1 cellular context compared by ENCODE assay signal in genomic region chr1:213397638-213398037, GRCh38.
A peak's percentile ranks its signal among the peaks of the same experiment; 100 is the strongest.
TF ChIP-seq lines count a peak whose summit lies in the region.

No MANE protein-coding gene starts in this region.

TF ChIP-seq in HepG2, 621 proteins besides CTCF, POLR2A, EP300 and RAD21 (continued from another document):
- TF ChIP-seq RXRA (CRISPR knock-in tag; IDR thresholded peaks at IDR 0.05) (peak; percentile 63; the same call in 1 of the 2 replicates), KLF12 (CRISPR knock-in tag; IDR thresholded peaks at IDR 0.05; ENCODE audit: borderline replicate concordance) (no peak), ASH2L (IDR thresholded peaks at IDR 0.05; ENCODE audit: insufficient read length, low read depth, low read length) (peak; percentile 31), GFI1 (CRISPR knock-in tag; IDR thresholded peaks at IDR 0.05; ENCODE audit: borderline replicate concordance) (no peak), ZNF652 (CRISPR knock-in tag; IDR thresholded peaks at IDR 0.05; ENCODE audit: borderline replicate concordance, low read depth) (no peak), ZNF687 (CRISPR knock-in tag; IDR thresholded peaks at IDR 0.05) (no peak), ZSCAN29 (CRISPR knock-in tag; conservative IDR thresholded peaks at IDR 0.05) (no peak), TRIM22 (IDR thresholded peaks at IDR 0.05) (no peak), ZNF432 (CRISPR knock-in tag; IDR thresholded peaks at IDR 0.05; ENCODE audit: borderline replicate concordance) (no peak)
- TF ChIP-seq, protein P1, sequence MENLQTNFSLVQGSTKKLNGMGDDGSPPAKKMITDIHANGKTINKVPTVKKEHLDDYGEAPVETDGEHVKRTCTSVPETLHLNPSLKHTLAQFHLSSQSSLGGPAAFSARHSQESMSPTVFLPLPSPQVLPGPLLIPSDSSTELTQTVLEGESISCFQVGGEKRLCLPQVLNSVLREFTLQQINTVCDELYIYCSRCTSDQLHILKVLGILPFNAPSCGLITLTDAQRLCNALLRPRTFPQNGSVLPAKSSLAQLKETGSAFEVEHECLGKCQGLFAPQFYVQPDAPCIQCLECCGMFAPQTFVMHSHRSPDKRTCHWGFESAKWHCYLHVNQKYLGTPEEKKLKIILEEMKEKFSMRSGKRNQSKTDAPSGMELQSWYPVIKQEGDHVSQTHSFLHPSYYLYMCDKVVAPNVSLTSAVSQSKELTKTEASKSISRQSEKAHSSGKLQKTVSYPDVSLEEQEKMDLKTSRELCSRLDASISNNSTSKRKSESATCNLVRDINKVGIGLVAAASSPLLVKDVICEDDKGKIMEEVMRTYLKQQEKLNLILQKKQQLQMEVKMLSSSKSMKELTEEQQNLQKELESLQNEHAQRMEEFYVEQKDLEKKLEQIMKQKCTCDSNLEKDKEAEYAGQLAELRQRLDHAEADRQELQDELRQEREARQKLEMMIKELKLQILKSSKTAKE (CRISPR knock-in tag; IDR thresholded peaks at IDR 0.05; ENCODE audit: borderline replicate concordance): no peak
- TF ChIP-seq, protein P2, sequence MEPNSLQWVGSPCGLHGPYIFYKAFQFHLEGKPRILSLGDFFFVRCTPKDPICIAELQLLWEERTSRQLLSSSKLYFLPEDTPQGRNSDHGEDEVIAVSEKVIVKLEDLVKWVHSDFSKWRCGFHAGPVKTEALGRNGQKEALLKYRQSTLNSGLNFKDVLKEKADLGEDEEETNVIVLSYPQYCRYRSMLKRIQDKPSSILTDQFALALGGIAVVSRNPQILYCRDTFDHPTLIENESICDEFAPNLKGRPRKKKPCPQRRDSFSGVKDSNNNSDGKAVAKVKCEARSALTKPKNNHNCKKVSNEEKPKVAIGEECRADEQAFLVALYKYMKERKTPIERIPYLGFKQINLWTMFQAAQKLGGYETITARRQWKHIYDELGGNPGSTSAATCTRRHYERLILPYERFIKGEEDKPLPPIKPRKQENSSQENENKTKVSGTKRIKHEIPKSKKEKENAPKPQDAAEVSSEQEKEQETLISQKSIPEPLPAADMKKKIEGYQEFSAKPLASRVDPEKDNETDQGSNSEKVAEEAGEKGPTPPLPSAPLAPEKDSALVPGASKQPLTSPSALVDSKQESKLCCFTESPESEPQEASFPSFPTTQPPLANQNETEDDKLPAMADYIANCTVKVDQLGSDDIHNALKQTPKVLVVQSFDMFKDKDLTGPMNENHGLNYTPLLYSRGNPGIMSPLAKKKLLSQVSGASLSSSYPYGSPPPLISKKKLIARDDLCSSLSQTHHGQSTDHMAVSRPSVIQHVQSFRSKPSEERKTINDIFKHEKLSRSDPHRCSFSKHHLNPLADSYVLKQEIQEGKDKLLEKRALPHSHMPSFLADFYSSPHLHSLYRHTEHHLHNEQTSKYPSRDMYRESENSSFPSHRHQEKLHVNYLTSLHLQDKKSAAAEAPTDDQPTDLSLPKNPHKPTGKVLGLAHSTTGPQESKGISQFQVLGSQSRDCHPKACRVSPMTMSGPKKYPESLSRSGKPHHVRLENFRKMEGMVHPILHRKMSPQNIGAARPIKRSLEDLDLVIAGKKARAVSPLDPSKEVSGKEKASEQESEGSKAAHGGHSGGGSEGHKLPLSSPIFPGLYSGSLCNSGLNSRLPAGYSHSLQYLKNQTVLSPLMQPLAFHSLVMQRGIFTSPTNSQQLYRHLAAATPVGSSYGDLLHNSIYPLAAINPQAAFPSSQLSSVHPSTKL (CRISPR knock-in tag; IDR thresholded peaks at IDR 0.05): peak; percentile 33; the same call in 1 of the 2 replicates
- TF ChIP-seq, protein P3, sequence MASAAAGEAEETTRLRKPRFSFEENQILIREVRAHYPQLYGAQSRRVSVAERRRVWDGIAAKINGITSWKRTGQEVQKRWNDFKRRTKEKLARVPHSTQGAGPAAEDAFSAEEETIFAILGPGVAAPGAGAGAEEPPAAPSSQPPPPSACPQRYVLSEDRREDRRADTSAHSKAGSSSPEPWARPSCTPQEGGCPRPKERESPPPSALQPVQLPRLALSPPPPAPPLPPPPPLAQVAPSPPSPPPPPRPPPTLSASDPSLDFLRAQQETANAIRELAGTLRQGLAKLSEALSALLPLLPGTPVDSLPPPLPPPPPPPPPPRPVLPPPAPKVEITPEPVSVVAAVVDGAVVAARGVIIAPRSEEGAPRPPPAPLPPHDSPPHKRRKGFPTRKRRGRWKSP (CRISPR knock-in tag; IDR thresholded peaks at IDR 0.05): no peak
- TF ChIP-seq, protein P4, sequence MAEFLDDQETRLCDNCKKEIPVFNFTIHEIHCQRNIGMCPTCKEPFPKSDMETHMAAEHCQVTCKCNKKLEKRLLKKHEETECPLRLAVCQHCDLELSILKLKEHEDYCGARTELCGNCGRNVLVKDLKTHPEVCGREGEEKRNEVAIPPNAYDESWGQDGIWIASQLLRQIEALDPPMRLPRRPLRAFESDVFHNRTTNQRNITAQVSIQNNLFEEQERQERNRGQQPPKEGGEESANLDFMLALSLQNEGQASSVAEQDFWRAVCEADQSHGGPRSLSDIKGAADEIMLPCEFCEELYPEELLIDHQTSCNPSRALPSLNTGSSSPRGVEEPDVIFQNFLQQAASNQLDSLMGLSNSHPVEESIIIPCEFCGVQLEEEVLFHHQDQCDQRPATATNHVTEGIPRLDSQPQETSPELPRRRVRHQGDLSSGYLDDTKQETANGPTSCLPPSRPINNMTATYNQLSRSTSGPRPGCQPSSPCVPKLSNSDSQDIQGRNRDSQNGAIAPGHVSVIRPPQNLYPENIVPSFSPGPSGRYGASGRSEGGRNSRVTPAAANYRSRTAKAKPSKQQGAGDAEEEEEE (CRISPR knock-in tag; IDR thresholded peaks at IDR 0.05; ENCODE audit: borderline replicate concordance): no peak
- TF ChIP-seq, protein P5, sequence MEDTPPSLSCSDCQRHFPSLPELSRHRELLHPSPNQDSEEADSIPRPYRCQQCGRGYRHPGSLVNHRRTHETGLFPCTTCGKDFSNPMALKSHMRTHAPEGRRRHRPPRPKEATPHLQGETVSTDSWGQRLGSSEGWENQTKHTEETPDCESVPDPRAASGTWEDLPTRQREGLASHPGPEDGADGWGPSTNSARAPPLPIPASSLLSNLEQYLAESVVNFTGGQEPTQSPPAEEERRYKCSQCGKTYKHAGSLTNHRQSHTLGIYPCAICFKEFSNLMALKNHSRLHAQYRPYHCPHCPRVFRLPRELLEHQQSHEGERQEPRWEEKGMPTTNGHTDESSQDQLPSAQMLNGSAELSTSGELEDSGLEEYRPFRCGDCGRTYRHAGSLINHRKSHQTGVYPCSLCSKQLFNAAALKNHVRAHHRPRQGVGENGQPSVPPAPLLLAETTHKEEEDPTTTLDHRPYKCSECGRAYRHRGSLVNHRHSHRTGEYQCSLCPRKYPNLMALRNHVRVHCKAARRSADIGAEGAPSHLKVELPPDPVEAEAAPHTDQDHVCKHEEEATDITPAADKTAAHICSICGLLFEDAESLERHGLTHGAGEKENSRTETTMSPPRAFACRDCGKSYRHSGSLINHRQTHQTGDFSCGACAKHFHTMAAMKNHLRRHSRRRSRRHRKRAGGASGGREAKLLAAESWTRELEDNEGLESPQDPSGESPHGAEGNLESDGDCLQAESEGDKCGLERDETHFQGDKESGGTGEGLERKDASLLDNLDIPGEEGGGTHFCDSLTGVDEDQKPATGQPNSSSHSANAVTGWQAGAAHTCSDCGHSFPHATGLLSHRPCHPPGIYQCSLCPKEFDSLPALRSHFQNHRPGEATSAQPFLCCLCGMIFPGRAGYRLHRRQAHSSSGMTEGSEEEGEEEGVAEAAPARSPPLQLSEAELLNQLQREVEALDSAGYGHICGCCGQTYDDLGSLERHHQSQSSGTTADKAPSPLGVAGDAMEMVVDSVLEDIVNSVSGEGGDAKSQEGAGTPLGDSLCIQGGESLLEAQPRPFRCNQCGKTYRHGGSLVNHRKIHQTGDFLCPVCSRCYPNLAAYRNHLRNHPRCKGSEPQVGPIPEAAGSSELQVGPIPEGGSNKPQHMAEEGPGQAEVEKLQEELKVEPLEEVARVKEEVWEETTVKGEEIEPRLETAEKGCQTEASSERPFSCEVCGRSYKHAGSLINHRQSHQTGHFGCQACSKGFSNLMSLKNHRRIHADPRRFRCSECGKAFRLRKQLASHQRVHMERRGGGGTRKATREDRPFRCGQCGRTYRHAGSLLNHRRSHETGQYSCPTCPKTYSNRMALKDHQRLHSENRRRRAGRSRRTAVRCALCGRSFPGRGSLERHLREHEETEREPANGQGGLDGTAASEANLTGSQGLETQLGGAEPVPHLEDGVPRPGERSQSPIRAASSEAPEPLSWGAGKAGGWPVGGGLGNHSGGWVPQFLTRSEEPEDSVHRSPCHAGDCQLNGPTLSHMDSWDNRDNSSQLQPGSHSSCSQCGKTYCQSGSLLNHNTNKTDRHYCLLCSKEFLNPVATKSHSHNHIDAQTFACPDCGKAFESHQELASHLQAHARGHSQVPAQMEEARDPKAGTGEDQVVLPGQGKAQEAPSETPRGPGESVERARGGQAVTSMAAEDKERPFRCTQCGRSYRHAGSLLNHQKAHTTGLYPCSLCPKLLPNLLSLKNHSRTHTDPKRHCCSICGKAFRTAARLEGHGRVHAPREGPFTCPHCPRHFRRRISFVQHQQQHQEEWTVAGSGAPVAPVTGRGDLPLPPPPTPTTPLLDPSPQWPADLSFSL (CRISPR knock-in tag; IDR thresholded peaks at IDR 0.05): 0 out of 2 replicates have a peak, but pooled peaks have one; percentile 59
